Comparison of ENCODE assay signal across 36 cellular contexts in the genomic region with DNA sequence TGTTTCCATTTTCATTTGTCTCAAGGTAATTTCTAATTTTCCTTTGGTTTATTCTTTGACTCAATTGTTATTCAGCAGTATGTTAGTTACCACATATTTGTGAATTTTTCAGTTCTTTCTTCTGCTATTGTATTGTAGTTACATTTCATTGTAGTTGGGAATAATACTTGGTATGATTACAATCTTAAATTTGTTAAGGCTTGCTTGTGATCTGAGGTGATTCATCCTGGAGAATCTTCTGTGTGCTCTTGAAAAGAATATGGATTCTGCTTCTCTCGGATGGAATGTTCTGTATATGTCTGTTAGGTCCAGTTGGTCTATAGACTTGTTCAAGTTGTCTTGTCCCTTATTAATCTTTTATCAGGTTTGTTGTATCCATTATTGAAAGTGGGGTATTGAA.
"Had no signal": no experiment of that assay in that cellular context is flagged by ENCODE, and none has a peak within 500 bp of the region (broad histone marks: within the 10 kb centered on the region; RNA-seq: fewer than 3 reads in every experiment).

No MANE protein-coding gene starts in this region.

- H3K4me1 Mint-ChIP-seq: activated B cell treated with CpG ODN at 0.5 μM for 24 hours; activated naive CD4-positive, alpha-beta T cell treated with anti-CD3 and anti-CD28 coated beads, Interleukin-2, amount 50 U/mL, for 24 hours; activated naive CD8-positive, alpha-beta T cell treated with anti-CD3 and anti-CD28 coated beads for 36 hours; activated naive CD8-positive, alpha-beta T cell treated with anti-CD3 and anti-CD28 coated beads, Interleukin-2, amount 50 U/mL, for 24 hours; brain; central memory CD8-positive, alpha-beta T cell; T-helper 17 cell had no signal

- H3K4me3 Mint-ChIP-seq: activated B cell treated with CpG ODN at 0.5 μM for 24 hours; activated CD8-positive, alpha-beta T cell treated with anti-CD3 and anti-CD28 coated beads for 36 hours; activated naive CD4-positive, alpha-beta T cell treated with anti-CD3 and anti-CD28 coated beads for 36 hours; activated naive CD4-positive, alpha-beta T cell treated with anti-CD3 and anti-CD28 coated beads, Interleukin-2, amount 50 U/mL, for 24 hours; activated naive CD8-positive, alpha-beta T cell treated with anti-CD3 and anti-CD28 coated beads for 36 hours; activated naive CD8-positive, alpha-beta T cell treated with anti-CD3 and anti-CD28 coated beads, Interleukin-2, amount 50 U/mL, for 24 hours; activated T-helper 1 cell treated with anti-CD3 and anti-CD28 coated beads, Interleukin-12 subunit alpha, Interleukin-12 subunit beta, Interleukin-2, Interleukin-4 antibody, amounts not matched to agents 30 ng/mL and 10 ng/mL and 1 ng/mL, durations not matched to agents 14 hours and 24 hours and 36 hours; brain; central memory CD8-positive, alpha-beta T cell; effector memory CD8-positive, alpha-beta T cell; T-helper 17 cell; T-helper 2 cell treated with Interferon-gamma antibody and Interleukin-4, amounts not matched to agents 5 μg/mL and 100 μg/mL, for 36 hours had no signal

- H3K9me3 Mint-ChIP-seq: activated B cell treated with CpG ODN at 0.5 μM for 24 hours; activated CD8-positive, alpha-beta T cell treated with anti-CD3 and anti-CD28 coated beads for 36 hours; activated naive CD4-positive, alpha-beta T cell treated with anti-CD3 and anti-CD28 coated beads for 36 hours; activated naive CD4-positive, alpha-beta T cell treated with anti-CD3 and anti-CD28 coated beads, Interleukin-2, amount 50 U/mL, for 24 hours; activated naive CD8-positive, alpha-beta T cell treated with anti-CD3 and anti-CD28 coated beads for 36 hours; activated naive CD8-positive, alpha-beta T cell treated with anti-CD3 and anti-CD28 coated beads, Interleukin-2, amount 50 U/mL, for 24 hours; activated T-helper 1 cell treated with anti-CD3 and anti-CD28 coated beads, Interleukin-12 subunit alpha, Interleukin-12 subunit beta, Interleukin-2, Interleukin-4 antibody, amounts not matched to agents 30 ng/mL and 10 ng/mL and 1 ng/mL, durations not matched to agents 14 hours and 24 hours and 36 hours; activated T-helper 2 cell treated with anti-CD3 and anti-CD28 coated beads, Interferon-gamma antibody, Interleukin-2, Interleukin-4, amounts not matched to agents 10 μg/mL and 5 μg/mL and 100 μg/mL, durations not matched to agents 14 hours and 24 hours and 36 hours; central memory CD8-positive, alpha-beta T cell; T-helper 2 cell treated with Interferon-gamma antibody and Interleukin-4, amounts not matched to agents 5 μg/mL and 100 μg/mL, for 36 hours had no signal

- H3K27ac ChIP-seq: ascending aorta, breast epithelium, epithelial cell of prostate, esophagus squamous epithelium, gastrocnemius medialis, heart left ventricle, WERI-Rb-1 had no signal

- H3K4me1 ChIP-seq: ascending aorta, breast epithelium, esophagus squamous epithelium, gastrocnemius medialis, heart left ventricle had no signal

- H3K27me3 ChIP-seq: ascending aorta, breast epithelium, esophagus squamous epithelium, gastrocnemius medialis, heart left ventricle had no signal

- H3K36me3 ChIP-seq: ascending aorta, breast epithelium, esophagus squamous epithelium, gastrocnemius medialis, heart left ventricle, WERI-Rb-1 had no signal

- H3K4me3 ChIP-seq: ascending aorta, breast epithelium, esophagus squamous epithelium, gastrocnemius medialis, heart left ventricle had no signal

- H3K9me3 ChIP-seq: ascending aorta, breast epithelium, esophagus squamous epithelium, gastrocnemius medialis had no signal

- ATAC-seq: activated CD4-positive, CD25-positive, alpha-beta regulatory T cell treated with anti-CD3 and anti-CD28 coated beads, Interleukin-2, amount 50 U/mL, for 24 hours; activated CD8-positive, alpha-beta T cell treated with anti-CD3 and anti-CD28 coated beads for 36 hours; activated naive CD8-positive, alpha-beta T cell treated with anti-CD3 and anti-CD28 coated beads, Interleukin-2, amount 50 U/mL, for 24 hours; effector memory CD8-positive, alpha-beta T cell; gastrocnemius medialis; heart left ventricle; T-helper 17 cell had no signal

- H3K36me3 Mint-ChIP-seq: activated naive CD4-positive, alpha-beta T cell treated with anti-CD3 and anti-CD28 coated beads, Interleukin-2, amount 50 U/mL, for 24 hours; activated naive CD8-positive, alpha-beta T cell treated with anti-CD3 and anti-CD28 coated beads for 36 hours; brain had no signal

- DNase-seq: activated B cell treated with CpG ODN at 0.5 μM for 24 hours; activated CD4-positive, alpha-beta T cell treated with anti-CD3 and anti-CD28 coated beads for 48 hours; activated CD4-positive, alpha-beta T cell treated with anti-CD3 and anti-CD28 coated beads, Interleukin-2, amount 50 U/mL, for 1 hour; activated CD4-positive, alpha-beta T cell treated with anti-CD3 and anti-CD28 coated beads, Interleukin-2, amount 50 U/mL, for 48 hours; activated CD8-positive, alpha-beta memory T cell treated with anti-CD3 and anti-CD28 coated beads for 24 hours; activated CD8-positive, alpha-beta memory T cell treated with anti-CD3 and anti-CD28 coated beads, Interleukin-2, amount 50 U/mL, for 4 hours; activated CD8-positive, alpha-beta T cell treated with anti-CD3 and anti-CD28 coated beads for 36 hours; activated effector memory CD4-positive, alpha-beta T cell treated with anti-CD3 and anti-CD28 coated beads, Interleukin-2, amount 50 U/mL, for 16 hours; activated naive CD4-positive, alpha-beta T cell treated with anti-CD3 and anti-CD28 coated beads for 36 hours; activated naive CD8-positive, alpha-beta T cell treated with anti-CD3 and anti-CD28 coated beads for 36 hours; activated naive CD8-positive, alpha-beta T cell treated with anti-CD3 and anti-CD28 coated beads, Interleukin-2, amount 50 U/mL, for 24 hours; activated T-cell treated with anti-CD3 and anti-CD28 coated beads, Interleukin-2, amount 50 U/mL, for 1 hour; activated T-cell treated with anti-CD3 and anti-CD28 coated beads, Interleukin-2, amount 50 U/mL, for 48 hours; cortex of kidney; dermis blood vessel endothelial cell; effector CD4-positive, alpha-beta T cell; effector memory CD8-positive, alpha-beta T cell; esophagus squamous epithelium; foreskin fibroblast; gastrocnemius medialis; glutamatergic neuron; heart left ventricle; T-helper 1 cell; T-helper 17 cell; T1000; WERI-Rb-1 had no signal

- H3K27ac Mint-ChIP-seq: activated B cell treated with CpG ODN at 0.5 μM for 24 hours; activated CD8-positive, alpha-beta T cell treated with anti-CD3 and anti-CD28 coated beads for 36 hours; activated naive CD4-positive, alpha-beta T cell treated with anti-CD3 and anti-CD28 coated beads for 36 hours; activated naive CD4-positive, alpha-beta T cell treated with anti-CD3 and anti-CD28 coated beads, Interleukin-2, amount 50 U/mL, for 24 hours; activated naive CD8-positive, alpha-beta T cell treated with anti-CD3 and anti-CD28 coated beads for 36 hours; activated naive CD8-positive, alpha-beta T cell treated with anti-CD3 and anti-CD28 coated beads, Interleukin-2, amount 50 U/mL, for 24 hours; activated T-helper 1 cell treated with anti-CD3 and anti-CD28 coated beads, Interleukin-12 subunit alpha, Interleukin-12 subunit beta, Interleukin-2, Interleukin-4 antibody, amounts not matched to agents 30 ng/mL and 10 ng/mL and 1 ng/mL, durations not matched to agents 14 hours and 24 hours and 36 hours; activated T-helper 2 cell treated with anti-CD3 and anti-CD28 coated beads, Interferon-gamma antibody, Interleukin-2, Interleukin-4, amounts not matched to agents 10 μg/mL and 5 μg/mL and 100 μg/mL, durations not matched to agents 14 hours and 24 hours and 36 hours; brain; effector memory CD8-positive, alpha-beta T cell; T-helper 17 cell; T-helper 2 cell treated with Interferon-gamma antibody and Interleukin-4, amounts not matched to agents 5 μg/mL and 100 μg/mL, for 36 hours had no signal
